12 cellular contexts compared by ENCODE assay signal in genomic region chr15:71333839-71334238, GRCh38.
A peak's percentile ranks its signal among the peaks of the same experiment; 100 is the strongest.
DNase-seq lines count a peak whose midpoint lies in the region; ATAC-seq and TF ChIP-seq lines count a peak whose summit lies in the region.
"Had no signal": no experiment of that assay in that cellular context is flagged by ENCODE, and none has a peak within 500 bp of the region (broad histone marks: within the 10 kb centered on the region; RNA-seq: fewer than 3 reads in every experiment).

No MANE protein-coding gene starts in this region.

- intact Hi-C loops in activated CD4-positive, alpha-beta T cell treated with anti-CD3 and anti-CD28 coated beads for 36 hours (cut with DNase I, micrococcal nuclease): no loop called here
- intact Hi-C loops in natural killer cell (cut with micrococcal nuclease): loop anchor here (10.0 kb wide), 1 partner anchor 61 kb away; no protein-coding TSS in a partner anchor

- POLR2A ChIA-PET in activated CD4-positive, alpha-beta T cell treated with anti-CD3 and anti-CD28 coated beads for 36 hours (lab: Charles Lee): no interaction called here

- peak; percentile 72 for ATAC-seq in activated CD4-positive, alpha-beta T cell treated with anti-CD3 and anti-CD28 coated beads for 36 hours
- ATAC-seq in RWPE2 (ENCODE audit: low read depth): no peak
- no peak for ATAC-seq in natural killer cell
- ATAC-seq in HG02973 (IDR thresholded peaks at IDR 0.05; ENCODE audit: unreplicated experiment): no peak
- ATAC-seq in GM19328 (IDR thresholded peaks at IDR 0.05; ENCODE audit: unreplicated experiment): no peak
- ATAC-seq: right lobe of liver had no signal

- no peak for TF ChIP-seq CTCF in RWPE2 (IDR thresholded peaks at IDR 0.05; ENCODE audit: poor library complexity, severe bottlenecking)
- no peak for TF ChIP-seq CTCF in smooth muscle cell (IDR thresholded peaks at IDR 0.05; ENCODE audit: borderline replicate concordance, insufficient read depth, poor library complexity, severe bottlenecking)
- no peak for TF ChIP-seq CTCF in natural killer cell (IDR thresholded peaks at IDR 0.05)

- H3K4me1 Mint-ChIP-seq in activated CD4-positive, alpha-beta T cell treated with anti-CD3 and anti-CD28 coated beads for 36 hours: peaks cover 6% of the 10 kb centered on the region
- H3K4me1 Mint-ChIP-seq in natural killer cell: no peaks in the 10 kb centered on the region

- H2AFZ ChIP-seq in smooth muscle cell (ENCODE audit: low read depth): no peak overlapping the region

- DNase-seq in activated CD4-positive, alpha-beta T cell treated with anti-CD3 and anti-CD28 coated beads for 36 hours: peak; percentile 18
- no peak for DNase-seq in activated CD4-positive, alpha-beta T cell treated with anti-CD3 and anti-CD28 coated beads, Interleukin-2, amount 50 U/mL, for 1 hour
- no peak for DNase-seq in RWPE2 (ENCODE audit: low spot score)
- DNase-seq in fibroblast of gingiva (ENCODE audit: low read depth): peak; percentile 74
- DNase-seq in smooth muscle cell (lab: John Stamatoyannopoulos, UW; ENCODE audit: unreplicated experiment): no peak
- no peak for DNase-seq in natural killer cell
- DNase-seq: activated CD4-positive, CD25-positive, alpha-beta regulatory T cell treated with anti-CD3 and anti-CD28 coated beads, Interleukin-2, amount 50 U/mL, for 72 hours; NCI-H2081; right lobe of liver had no signal

- peak overlapping the region; percentile 11 for H3K4me2 ChIP-seq in smooth muscle cell

- H3K27ac ChIP-seq in RWPE2 (ENCODE audit: poor library complexity, severe bottlenecking): peak overlapping the region; percentile 11
- peak overlapping the region; percentile 13 for H3K27ac ChIP-seq in smooth muscle cell (ENCODE audit: low read depth)
- H3K27ac ChIP-seq: 22Rv1, right lobe of liver had no signal

- CTCF ChIA-PET in activated CD4-positive, alpha-beta T cell treated with anti-CD3 and anti-CD28 coated beads for 36 hours (lab: Charles Lee): no interaction called here

- no peak overlapping the region for H3K4me3 Mint-ChIP-seq in activated CD4-positive, alpha-beta T cell treated with anti-CD3 and anti-CD28 coated beads for 36 hours
- no peak overlapping the region for H3K4me3 Mint-ChIP-seq in natural killer cell

- H3K27me3 ChIP-seq in RWPE2 (ENCODE audit: insufficient read depth, poor library complexity, severe bottlenecking) (no peaks in the 10 kb centered on the region), smooth muscle cell (ENCODE audit: low read depth) (no peaks in the 10 kb centered on the region)
- H3K27me3 ChIP-seq: right lobe of liver had no signal

- no peaks in the 10 kb centered on the region for H4K20me1 ChIP-seq in smooth muscle cell (ENCODE audit: low read depth)

- H3K4me1 ChIP-seq in RWPE2 (ENCODE audit: insufficient read depth, poor library complexity, severe bottlenecking) (peaks cover 51% of the 10 kb centered on the region), smooth muscle cell (ENCODE audit: low read depth) (peaks cover 11% of the 10 kb centered on the region)

- H3K79me2 ChIP-seq in smooth muscle cell (ENCODE audit: low read depth): no peaks in the 10 kb centered on the region

- no peaks in the 10 kb centered on the region for H3K9me3 Mint-ChIP-seq in activated CD4-positive, alpha-beta T cell treated with anti-CD3 and anti-CD28 coated beads for 36 hours (ENCODE audit: low read depth)
- H3K9me3 Mint-ChIP-seq in natural killer cell: no peaks in the 10 kb centered on the region

- H3F3A ChIP-seq in smooth muscle cell (ENCODE audit: low read depth): peaks cover 3% of the 10 kb centered on the region

- H3K36me3 ChIP-seq in RWPE2 (ENCODE audit: low read depth): peaks cover 44% of the 10 kb centered on the region
- H3K36me3 ChIP-seq in smooth muscle cell (ENCODE audit: low read depth): no peaks in the 10 kb centered on the region
- H3K36me3 ChIP-seq: right lobe of liver had no signal

- H3K4me3 ChIP-seq in RWPE2 (ENCODE audit: severe bottlenecking) (no peak overlapping the region), smooth muscle cell (no peak overlapping the region)
- H3K4me3 ChIP-seq: right lobe of liver had no signal

- H3K36me3 Mint-ChIP-seq in activated CD4-positive, alpha-beta T cell treated with anti-CD3 and anti-CD28 coated beads for 36 hours (ENCODE audit: low read depth): no peaks in the 10 kb centered on the region
- no peaks in the 10 kb centered on the region for H3K36me3 Mint-ChIP-seq in natural killer cell

- H3K9ac ChIP-seq in smooth muscle cell (ENCODE audit: low read depth): no peak overlapping the region

- H3K27me3 Mint-ChIP-seq in activated CD4-positive, alpha-beta T cell treated with anti-CD3 and anti-CD28 coated beads for 36 hours: peaks cover 3% of the 10 kb centered on the region
- H3K27me3 Mint-ChIP-seq in natural killer cell (ENCODE audit: low read depth in 2 of 2): peaks cover 6 to 13% of the 10 kb centered on the region in 2 donors

- 24% methylated on average over 3 of the region's 3 CpGs for WGBS in smooth muscle cell (ENCODE audit: low lambda C conversion rate)

- H3K27ac Mint-ChIP-seq in activated CD4-positive, alpha-beta T cell treated with anti-CD3 and anti-CD28 coated beads for 36 hours: no peak overlapping the region
- no peak overlapping the region for H3K27ac Mint-ChIP-seq in natural killer cell

- no peaks in the 10 kb centered on the region for H3K9me3 ChIP-seq in RWPE2 (ENCODE audit: severe bottlenecking)
- no peaks in the 10 kb centered on the region for H3K9me3 ChIP-seq in smooth muscle cell (replicated peaks; ENCODE audit: low read depth)
- H3K9me3 ChIP-seq: right lobe of liver had no signal

Comparison
In these comparisons a context has a peak if more than half of its experiments do, and no peak if none do; other contexts are left out.
1. DNase-seq: peak in activated CD4-positive, alpha-beta T cell treated with anti-CD3 and anti-CD28 coated beads for 36 hours (single experiment) and fibroblast of gingiva (single experiment); none in activated CD4-positive, alpha-beta T cell treated with anti-CD3 and anti-CD28 coated beads, Interleukin-2, amount 50 U/mL, for 1 hour (single experiment), RWPE2 (single experiment), smooth muscle cell (single experiment) and natural killer cell (single experiment).